In genomic region chr3:170353485-170353884, GRCh38 we compare ENCODE assay signal across 23 cellular contexts. TPM values are rescaled to one million over a fixed set of nuclear protein-coding genes. Genes with fewer than 3 reads are reported as not detected.
DNase-seq lines count a peak whose midpoint lies in the region; ATAC-seq, FAIRE-seq and TF ChIP-seq lines count a peak whose summit lies in the region.
"Had no signal": no experiment of that assay in that cellular context is flagged by ENCODE, and none has a peak within 500 bp of the region (broad histone marks: within the 10 kb centered on the region; RNA-seq: fewer than 3 reads in every experiment).

No MANE protein-coding gene starts in this region.

- no peaks in the 10 kb centered on the region for H4K20me1 ChIP-seq in HepG2 (ENCODE audit: insufficient read depth, low read length)

- ATAC-seq in HepG2 (no peak), right lobe of liver (no peak), T-helper 17 cell (no peak), Right ventricle myocardium superior (ENCODE audit: poor library complexity) (no peak)
- ATAC-seq: foreskin keratinocyte, left ventricle myocardium superior had no signal

- POLR2A ChIA-PET in HepG2 (lab: Yijun Ruan, JAX) = no interaction called here

- in situ Hi-C loops in HepG2 (cut with HindIII; ENCODE audit: extremely low pct_ligation_motif_present, low pct_unique_long_range_greater_than_20kb) = no loop called here

- no peak for TF ChIP-seq RAD21 in HepG2 (CRISPR knock-in tag; IDR thresholded peaks at IDR 0.05)

- TF ChIP-seq EP300 in HepG2 (IDR thresholded peaks at IDR 0.05; ENCODE audit: low read depth in 2 of 2, low read length in 2 of 2) (no peak), HepG2 (CRISPR knock-in tag; IDR thresholded peaks at IDR 0.05; ENCODE audit: borderline replicate concordance) (no peak)

- DNase-seq in HepG2 (ENCODE audit: low spot score) = no peak
- DNase-seq in right lobe of liver = no peak
- no peak for DNase-seq in T-helper 17 cell
- DNase-seq in mesothelial cell of epicardium (ENCODE audit: low spot score in 2 of 2, unreplicated experiment in 2 of 2) = no peak
- no peak for DNase-seq in stimulated activated CD4-positive, alpha-beta T cell treated with anti-CD3 and anti-CD28 coated beads, Interleukin-2, amount 100 ng/mL, for 24 hours
- no peak for DNase-seq in occipital lobe (lab: John Stamatoyannopoulos, UW)
- DNase-seq in COR-L47 (lab: John Stamatoyannopoulos, UW) = no peak
- no peak for DNase-seq in Right ventricle myocardium superior
- DNase-seq: BE2C; effector CD4-positive, alpha-beta T cell; foreskin keratinocyte; left ventricle myocardium superior; NCI-H1105; NCI-H2081 treated with DMSO at 0.1 percent for 48 hours; stimulated activated CD4-positive, alpha-beta T cell treated with anti-CD3 and anti-CD28 coated beads, Interleukin-4, amount 100 ng/mL, for 4 hours; stomach had no signal

- H3K4me1 Mint-ChIP-seq in T-helper 17 cell = peaks cover 30% of the 10 kb centered on the region
- peaks cover 41% of the 10 kb centered on the region for H3K4me1 Mint-ChIP-seq in mesothelial cell of epicardium

- H3K4me3 Mint-ChIP-seq in T-helper 17 cell = no peak overlapping the region
- H3K4me3 Mint-ChIP-seq in mesothelial cell of epicardium = no peak overlapping the region
- H3K4me3 Mint-ChIP-seq: activated naive CD8-positive, alpha-beta T cell; T-helper 1 cell treated with Interleukin-12 subunit alpha and Interleukin-12 subunit beta and Interleukin-4 antibody, amounts not matched to agents 30 μg/mL and 1 μg/mL, for 36 hours had no signal

- H3K27ac ChIP-seq in HepG2 (ENCODE audit: extremely low read length, insufficient read depth, low read length) (no peak overlapping the region), right lobe of liver (no peak overlapping the region)
- H3K27ac ChIP-seq: foreskin keratinocyte, hepatocyte, SJSA1, stomach, tibial nerve had no signal

- peaks cover 54% of the 10 kb centered on the region for H3K4me1 ChIP-seq in HepG2 (ENCODE audit: insufficient read depth, low read length)
- peaks cover 0 to 35% (median 11%) of the 10 kb centered on the region in 4 donors for H3K4me1 ChIP-seq in right lobe of liver

- H3K36me3 ChIP-seq in HepG2 (replicated peaks in 1 of 2; ENCODE audit: control insufficient read depth in 1 of 2, insufficient read depth in 2 of 2, low read length in 2 of 2) = no peaks in the 10 kb centered on the region
- H3K36me3 ChIP-seq in right lobe of liver = no peaks in the 10 kb centered on the region
- H3K36me3 ChIP-seq: BE2C, stomach, tibial nerve had no signal

- H3K27me3 ChIP-seq in HepG2 (ENCODE audit: control insufficient read depth in 1 of 2, insufficient read depth in 2 of 2, low read length in 2 of 2) (no peaks in the 10 kb centered on the region; a peak in 2 of 5 replicates), right lobe of liver (no peaks in the 10 kb centered on the region)
- H3K27me3 ChIP-seq: BE2C, foreskin keratinocyte, hepatocyte, SJSA1, stomach, tibial nerve had no signal

- H3K27me3 Mint-ChIP-seq in T-helper 17 cell (no peaks in the 10 kb centered on the region), mesothelial cell of epicardium (ENCODE audit: low read depth) (no peaks in the 10 kb centered on the region)
- H3K27me3 Mint-ChIP-seq: activated naive CD8-positive, alpha-beta T cell had no signal

- CTCF ChIA-PET in HepG2 (lab: Yijun Ruan, JAX; ENCODE audit: low intra/inter-chr PET ratio, low total read pairs) = no interaction called here

- BruUV-seq in HepG2 (replicated peaks; lab: Mats Ljungman, UMichigan) = no TSS peak

- TF ChIP-seq POLR2A in HepG2 (IDR thresholded peaks at IDR 0.05; ENCODE audit: insufficient read depth in 1 of 2, low read depth in 2 of 2, low read length in 2 of 2) (no peak), right lobe of liver (IDR thresholded peaks at IDR 0.05) (no peak)

- no peak overlapping the region for H2AFZ ChIP-seq in HepG2 (ENCODE audit: low read length)
- H2AFZ ChIP-seq: hepatocyte had no signal

- H3K9me3 ChIP-seq in HepG2 (ENCODE audit: low read length) (no peaks in the 10 kb centered on the region), right lobe of liver (no peaks in the 10 kb centered on the region), T-helper 17 cell (ENCODE audit: control insufficient read depth, low read length, poor library complexity, severe bottlenecking) (no peaks in the 10 kb centered on the region)
- H3K9me3 ChIP-seq: BE2C, SJSA1, stomach, tibial nerve had no signal

- no peak for FAIRE-seq in HepG2 (lab: Jason Lieb, UNC)
- FAIRE-seq: G401.6, RCC 7860 had no signal

- H3K79me2 ChIP-seq in HepG2 (ENCODE audit: insufficient read depth, low read length) = peaks cover 3% of the 10 kb centered on the region

- H3K36me3 Mint-ChIP-seq in T-helper 17 cell (ENCODE audit: low read depth) (peaks cover 4% of the 10 kb centered on the region), mesothelial cell of epicardium (no peaks in the 10 kb centered on the region)

- H3K9ac ChIP-seq in HepG2 (ENCODE audit: insufficient read depth, low read depth, low read length) = no peak overlapping the region

- intact Hi-C loops in HepG2 (cut with micrococcal nuclease; ENCODE audit: unreplicated experiment) = no loop called here
- intact Hi-C loops in right lobe of liver (cut with DNase I) = no loop called here
- intact Hi-C loops in Right ventricle myocardium superior (cut with DNase I) = no loop called here

- H3K4me3 ChIP-seq in HepG2 (replicated peaks in 1 of 3; ENCODE audit: insufficient read depth in 1 of 3, low read depth in 2 of 3, low read length in 3 of 3) (no peak overlapping the region), right lobe of liver (no peak overlapping the region)
- H3K4me3 ChIP-seq: hepatocyte, SJSA1, stomach, tibial nerve had no signal

- no peak overlapping the region for H3K4me2 ChIP-seq in HepG2 (ENCODE audit: low read depth, low read length)
- H3K4me2 ChIP-seq: hepatocyte had no signal

- TF ChIP-seq CTCF in HepG2 (CRISPR knock-in tag; IDR thresholded peaks at IDR 0.05) (no peak), right lobe of liver (IDR thresholded peaks at IDR 0.05) (no peak), mesothelial cell of epicardium (IDR thresholded peaks at IDR 0.05; ENCODE audit: unreplicated experiment) (no peak)

- H3K27ac Mint-ChIP-seq in T-helper 17 cell (peak overlapping the region; percentile 66), mesothelial cell of epicardium (peak overlapping the region; percentile 84)
- H3K27ac Mint-ChIP-seq: activated naive CD8-positive, alpha-beta T cell; T-helper 1 cell treated with Interleukin-12 subunit alpha and Interleukin-12 subunit beta and Interleukin-4 antibody, amounts not matched to agents 30 μg/mL and 1 μg/mL, for 36 hours had no signal

- H3K9me3 Mint-ChIP-seq in mesothelial cell of epicardium = no peaks in the 10 kb centered on the region
- H3K9me3 Mint-ChIP-seq: T-helper 1 cell treated with Interleukin-12 subunit alpha and Interleukin-12 subunit beta and Interleukin-4 antibody, amounts not matched to agents 30 μg/mL and 1 μg/mL, for 36 hours had no signal

TF ChIP-seq in HepG2, 621 proteins besides CTCF, POLR2A, EP300 and RAD21 (continues in another document):
- no peak for TF ChIP-seq ZNF253 (CRISPR knock-in tag; IDR thresholded peaks at IDR 0.05; ENCODE audit: borderline replicate concordance)

RNA-seq across cellular contexts. Expression of gene SKIL, which starts 4.0 kb away (rescaled TPM):
- 20.7 and 29.8 TPM in 2 replicates for total RNA-seq in HepG2 (2016; rRNA removed; fragmentation: Illumina TruSeq; extraction: Trizol)
- total RNA-seq in HepG2 (2016; cell fraction: cytosol; rRNA removed; fragmentation: Illumina TruSeq; extraction: Trizol; ENCODE audit: low read depth) = 16.8 and 18.2 TPM in 2 replicates
- 19.7 and 32.1 TPM in 2 replicates for total RNA-seq in HepG2 (2016; cell fraction: insoluble cytoplasmic fraction; rRNA removed; fragmentation: Illumina TruSeq; extraction: Trizol)
- 25.3 and 31.7 TPM in 2 replicates for total RNA-seq in HepG2 (2016; cell fraction: membrane; rRNA removed; fragmentation: Illumina TruSeq; extraction: Trizol)
- 18.0 and 20.9 TPM in 2 replicates for total RNA-seq in HepG2 (2016; cell fraction: nucleus; rRNA removed; fragmentation: Illumina TruSeq; extraction: Trizol)
- polyA plus RNA-seq in HepG2 (2011; rRNA removed) = 5.2 and 5.3 TPM in 2 replicates
- 2.2 and 3.1 TPM in 2 replicates for polyA plus RNA-seq in HepG2 (2011; cell fraction: cytosol; rRNA removed)
- 4.5 and 4.9 TPM in 2 replicates for polyA plus RNA-seq in HepG2 (2011; cell fraction: nucleus; rRNA removed)
- polyA plus RNA-seq in HepG2 (2012) = 6.4 and 8.7 TPM in 2 replicates
- 1.0 and 1.7 TPM in 2 replicates for polyA plus RNA-seq in HepG2 (2016; cell fraction: cytosol; fragmentation: Illumina TruSeq; extraction: Trizol; ENCODE audit: low read depth)
- polyA plus RNA-seq in HepG2 (2016; cell fraction: insoluble cytoplasmic fraction; fragmentation: Illumina TruSeq; extraction: Trizol; ENCODE audit: low read depth) = 10.5 TPM in 2 replicates
- 1.8 and 2.3 TPM in 2 replicates for polyA plus RNA-seq in HepG2 (2016; cell fraction: membrane; fragmentation: Illumina TruSeq; extraction: Trizol; ENCODE audit: low read depth)
- 15.1 and 17.1 TPM in 2 replicates for polyA plus RNA-seq in HepG2 (2016; cell fraction: nucleus; fragmentation: Illumina TruSeq; extraction: Trizol; ENCODE audit: insufficient read depth, low read depth)
- 16.1 and 55.5 TPM in 2 replicates for polyA minus RNA-seq in HepG2 (2011; rRNA and poly(A)+ RNA removed; ENCODE audit: low replicate concordance)
- 20.8 TPM in 2 replicates for polyA minus RNA-seq in HepG2 (2011; cell fraction: cytosol; rRNA and poly(A)+ RNA removed)
- 19.6 and 20.1 TPM in 2 replicates for polyA minus RNA-seq in HepG2 (2011; cell fraction: nucleus; rRNA and poly(A)+ RNA removed)
- total RNA-seq in right lobe of liver = 10 to 100 TPM; 14.1 to 29.1 (median 21.3) TPM
- 10 to 100 TPM; 49.4 to 59.8 TPM for total RNA-seq in T-helper 17 cell
- 323 to 328 TPM (median 325 TPM) in 3 replicates for total RNA-seq in mesothelial cell of epicardium
- 134 TPM for total RNA-seq in occipital lobe
- total RNA-seq in Right ventricle myocardium superior = 14.7 TPM
